8 cellular contexts compared by ENCODE assay signal in genomic region chr19:20238025-20238623, GRCh38.
DNase-seq lines count a peak whose midpoint lies in the region; ATAC-seq and TF ChIP-seq lines count a peak whose summit lies in the region.

No MANE protein-coding gene starts in this region.

- H3K36me3 Mint-ChIP-seq in activated CD8-positive, alpha-beta memory T cell treated with anti-CD3 and anti-CD28 coated beads, Interleukin-2, amount 10 ng/mL, durations not matched to agents 7 days and 5 days, result peaks cover 45% of the 10 kb centered on the region
- peaks cover 50% of the 10 kb centered on the region for H3K36me3 Mint-ChIP-seq in endodermal cell (ENCODE audit: low read depth)

- no peaks in the 10 kb centered on the region for H3K9me3 ChIP-seq in HEK293 (ENCODE audit: control insufficient read depth, insufficient read depth, low read depth, low read length)
- H3K9me3 ChIP-seq in endodermal cell (ENCODE audit: control insufficient read depth, low read length), result peaks cover 65% of the 10 kb centered on the region
- H3K9me3 ChIP-seq in mesodermal cell (ENCODE audit: control insufficient read depth, low read length), result peaks cover 17% of the 10 kb centered on the region

- peaks cover 7% of the 10 kb centered on the region for H3K9me3 Mint-ChIP-seq in activated CD8-positive, alpha-beta memory T cell treated with anti-CD3 and anti-CD28 coated beads, Interleukin-2, amount 10 ng/mL, durations not matched to agents 7 days and 5 days (ENCODE audit: low read depth)
- H3K9me3 Mint-ChIP-seq in endodermal cell, result peaks cover 20% of the 10 kb centered on the region

- H3K4me1 Mint-ChIP-seq in activated CD8-positive, alpha-beta memory T cell treated with anti-CD3 and anti-CD28 coated beads, Interleukin-2, amount 10 ng/mL, durations not matched to agents 7 days and 5 days, result peaks cover 12% of the 10 kb centered on the region
- peaks cover 35% of the 10 kb centered on the region for H3K4me1 Mint-ChIP-seq in endodermal cell

- H3K27me3 Mint-ChIP-seq in activated CD8-positive, alpha-beta memory T cell treated with anti-CD3 and anti-CD28 coated beads, Interleukin-2, amount 10 ng/mL, durations not matched to agents 7 days and 5 days, result no peaks in the 10 kb centered on the region
- no peaks in the 10 kb centered on the region for H3K27me3 Mint-ChIP-seq in endodermal cell (ENCODE audit: insufficient read depth)

- POLR2A ChIA-PET in HEK293 (lab: Yijun Ruan, JAX), result no interaction called here

- WGBS in endodermal cell (ENCODE audit: insufficient coverage in 1 of 2, insufficient read length in 1 of 2), 2 experiments, result 7 to 31% methylated on average over 14 to 25 of the region's 25 CpGs
- WGBS in mesodermal cell (ENCODE audit: insufficient coverage in 2 of 2), 2 experiments, result 20 to 32% methylated on average over 21 to 22 of the region's 25 CpGs

- H3K27ac ChIP-seq in HEK293 (ENCODE audit: extremely low read depth, low read depth, low read length) (no peak overlapping the region), endodermal cell (ENCODE audit: low read depth, low read length) (peak overlapping the region; percentile 98), mesodermal cell (ENCODE audit: low read depth, low read length, severe bottlenecking) (peak overlapping the region; percentile 91)

- H3K9ac ChIP-seq in endodermal cell (ENCODE audit: extremely low read depth, low read length, poor library complexity, severe bottlenecking), result peak overlapping the region; percentile 98

- H3K4me3 ChIP-seq in HEK293 (ENCODE audit: low read depth, low read length), result peak overlapping the region; percentile 50
- H3K4me3 ChIP-seq in endodermal cell (ENCODE audit: low read length), result peak overlapping the region; percentile 98
- H3K4me3 ChIP-seq in mesodermal cell (ENCODE audit: extremely low read depth, insufficient read depth, low read length, poor library complexity, severe bottlenecking), result peak overlapping the region; percentile 66

- no peak for TF ChIP-seq CTCF in HEK293 (tag by site-specific recombination; IDR thresholded peaks at IDR 0.05)
- TF ChIP-seq CTCF in endodermal cell (conservative IDR thresholded peaks at IDR 0.05), result peak; percentile 30

- H3K4me1 ChIP-seq in HEK293 (ENCODE audit: control insufficient read depth, insufficient read depth, low read length) (no peaks in the 10 kb centered on the region), endodermal cell (ENCODE audit: control insufficient read depth, insufficient read depth, low read length) (no peaks in the 10 kb centered on the region), mesodermal cell (ENCODE audit: control insufficient read depth, insufficient read depth, low read length, poor library complexity, severe bottlenecking) (no peaks in the 10 kb centered on the region)

- H3K27me3 ChIP-seq in endodermal cell (ENCODE audit: control insufficient read depth, insufficient read depth, low read length, poor library complexity, severe bottlenecking), result no peaks in the 10 kb centered on the region

- peak; percentile 93 for DNase-seq in DMS114 treated with DMSO at 0.1 percent for 48 hours (lab: John Stamatoyannopoulos, UW; ENCODE audit: unreplicated experiment)
- DNase-seq in NCI-H2196 treated with DMSO at 0.1 percent for 48 hours (lab: John Stamatoyannopoulos, UW; ENCODE audit: unreplicated experiment), result peak; percentile 73
- peak; percentile 95 for DNase-seq in activated CD8-positive, alpha-beta memory T cell treated with anti-CD3 and anti-CD28 coated beads, Interleukin-2, amount 10 ng/mL, durations not matched to agents 7 days and 5 days
- peak; percentile 99 for DNase-seq in endodermal cell
- peak; percentile 71 for DNase-seq in stimulated activated CD8-positive, alpha-beta memory T cell treated with anti-CD3 and anti-CD28 coated beads, Interleukin-12 subunit alpha, Interleukin-12 subunit beta, amount 100 ng/mL, for 1 hour (ENCODE audit: low read depth)
- no peak for DNase-seq in cortex of kidney (lab: John Stamatoyannopoulos, UW)

- CTCF ChIA-PET in HEK293 (lab: Yijun Ruan, JAX), result no interaction called here
- CTCF ChIA-PET in activated CD8-positive, alpha-beta memory T cell treated with anti-CD3 and anti-CD28 coated beads, Interleukin-2, amount 10 ng/mL, durations not matched to agents 7 days and 5 days (lab: Charles Lee), result interaction anchor here (0.7 to 2.0 kb wide), 11 partner anchors 9 to 706 kb away, joined by 3 to 8 read pairs (median 4); partner anchors contain the start of genes ZNF486, ZNF682 and ZNF90

- H3K27ac Mint-ChIP-seq in activated CD8-positive, alpha-beta memory T cell treated with anti-CD3 and anti-CD28 coated beads, Interleukin-2, amount 10 ng/mL, durations not matched to agents 7 days and 5 days, result peak overlapping the region; percentile 98
- peak overlapping the region; percentile 98 for H3K27ac Mint-ChIP-seq in endodermal cell

- H3K4me3 Mint-ChIP-seq in activated CD8-positive, alpha-beta memory T cell treated with anti-CD3 and anti-CD28 coated beads, Interleukin-2, amount 10 ng/mL, durations not matched to agents 7 days and 5 days, result peak overlapping the region; percentile 97
- H3K4me3 Mint-ChIP-seq in endodermal cell, result peak overlapping the region; percentile 99

- peak; percentile 96 for ATAC-seq in activated CD8-positive, alpha-beta memory T cell treated with anti-CD3 and anti-CD28 coated beads, Interleukin-2, amount 10 ng/mL, durations not matched to agents 7 days and 5 days

- H3K36me3 ChIP-seq in HEK293 (ENCODE audit: control insufficient read depth in 2 of 2, insufficient read depth in 1 of 2, low read length in 2 of 2) (no peaks in the 10 kb centered on the region), endodermal cell (ENCODE audit: control insufficient read depth, insufficient read depth, low read length) (peaks cover 37% of the 10 kb centered on the region), mesodermal cell (ENCODE audit: control insufficient read depth, insufficient read depth, low read length) (peaks cover 38% of the 10 kb centered on the region)

TF ChIP-seq in HEK293, 187 proteins besides CTCF, POLR2A, EP300 and RAD21:
- TF ChIP-seq ZBTB17 (tag by site-specific recombination; IDR thresholded peaks at IDR 0.05) (no peak), ZNF354C (tag by site-specific recombination; IDR thresholded peaks at IDR 0.05; ENCODE audit: borderline replicate concordance, low read depth) (no peak), ZNF302 (tag by site-specific recombination; IDR thresholded peaks at IDR 0.05; ENCODE audit: low read depth) (no peak), ZNF596 (tag by site-specific recombination; IDR thresholded peaks at IDR 0.05) (no peak), ZNF280C (tag by site-specific recombination; IDR thresholded peaks at IDR 0.05) (no peak), ZNF610 (tag by site-specific recombination; IDR thresholded peaks at IDR 0.05; ENCODE audit: borderline replicate concordance) (no peak), ZNF146 (tag by site-specific recombination; IDR thresholded peaks at IDR 0.05) (no peak)
TF ChIP-seq in HEK293: peak in this region for 0.
